In genomic region chr17:62423647-62424461, GRCh38 we compare ENCODE assay signal across 8 cellular contexts. TPM values are rescaled to one million over a fixed set of nuclear protein-coding genes. Genes with fewer than 3 reads are reported as not detected.
DNase-seq lines count a peak whose midpoint lies in the region; ATAC-seq lines count a peak whose summit lies in the region.
"Not testable (repeated sequence)": the region's sequence is repeated elsewhere in the genome, so short reads cannot be mapped to it uniquely, and the experiment has no call there.

TSS of gene METTL2A (plus strand) at chr17:62423897. CDS start at chr17:62423903, 6 bp downstream.

- peak within 1 kb of the TSS; percentile 79 for H3K9ac ChIP-seq in BLaER1

- H3K4me3 ChIP-seq in BLaER1 = peak within 1 kb of the TSS; percentile 76

- H3K4me2 ChIP-seq in BLaER1 = peak within 1 kb of the TSS; percentile 89

- H3K27me3 ChIP-seq in BLaER1 = not testable (repeated sequence)

- DNase-seq in GM19238 (ENCODE audit: insufficient read length, low spot score) = peak; percentile 44
- DNase-seq in NCI-H460 (ENCODE audit: extremely low read depth, low read depth) = peak; percentile 92
- peak; percentile 80 for DNase-seq in activated CD4-positive, CD25-positive, alpha-beta regulatory T cell treated with anti-CD3 and anti-CD28 coated beads, Interleukin-2, amount 50 U/mL, for 72 hours
- DNase-seq in cerebellum (ENCODE audit: low spot score) = peak; percentile 71
- DNase-seq in kidney glomerular epithelial cell (lab: John Stamatoyannopoulos, UW) = peak; percentile 84
- DNase-seq in stimulated activated CD4-positive, alpha-beta T cell treated with anti-CD3 and anti-CD28 coated beads, Interleukin-1b, Interleukin-23, amount 100 ng/mL, for 1 hour (ENCODE audit: low read depth in 2 of 2) = peak; percentile 57 to 58

- peak; percentile 90 for ATAC-seq in HG03439 (IDR thresholded peaks at IDR 0.05; ENCODE audit: unreplicated experiment)

- H3K9me3 ChIP-seq in BLaER1 = not testable (repeated sequence)

- H3K36me3 ChIP-seq in BLaER1 = peaks cover 23% of the 10 kb centered on the region

- peak within 1 kb of the TSS; percentile 68 for H3K27ac ChIP-seq in BLaER1

- H3K4me1 ChIP-seq in BLaER1 = peaks cover 15% of the 10 kb centered on the region

- H4K20me1 ChIP-seq in BLaER1 = 0 out of 2 replicates have a peak, but pooled peaks cover 15% of the 10 kb centered on the region

RNA-seq across cellular contexts. Expression of gene METTL2A, which starts in this region (rescaled TPM):
- total RNA-seq in NCI-H460 (2014; rRNA removed; shearing (Covaris generic)) = 31.8 and 37.6 TPM in 2 replicates
- polyA plus RNA-seq in NCI-H460 (2014; cell fraction: nucleus; rRNA removed) = 11.1 and 16.3 TPM in 2 replicates
- total RNA-seq in cerebellum = 31.9 TPM

Comparison
In these comparisons a context has a peak if more than half of its experiments do, and no peak if none do; other contexts are left out.
1. Peak in every context shown above with its lines: DNase-seq, ATAC-seq, H3K4me3 ChIP-seq and H3K27ac ChIP-seq.